ENCODE assay signal across 27 cellular contexts in genomic region chr4:169377367-169377766, GRCh38.
"Had no signal": no experiment of that assay in that cellular context is flagged by ENCODE, and none has a peak within 500 bp of the region (broad histone marks: within the 10 kb centered on the region; RNA-seq: fewer than 3 reads in every experiment).

No MANE protein-coding gene starts in this region.

- H3K27me3 ChIP-seq: body of pancreas, heart left ventricle had no signal

- H3K4me3 ChIP-seq: body of pancreas, heart left ventricle had no signal

- H3K36me3 ChIP-seq: heart left ventricle had no signal

- FAIRE-seq: colon, frontal cortex had no signal

- ATAC-seq: activated CD4-positive, alpha-beta T cell treated with anti-CD3 and anti-CD28 coated beads for 36 hours; activated CD8-positive, alpha-beta memory T cell treated with anti-CD3 and anti-CD28 coated beads, Interleukin-2, amount 10 ng/mL, durations not matched to agents 7 days and 5 days; activated CD8-positive, alpha-beta T cell treated with anti-CD3 and anti-CD28 coated beads, Interleukin-2, amount 10 ng/mL, durations not matched to agents 7 days and 5 days; activated naive CD4-positive, alpha-beta T cell treated with anti-CD3 and anti-CD28 coated beads, Interleukin-2, amount 50 U/mL, for 72 hours; body of pancreas; esophagus mucosa; heart left ventricle had no signal

- H3K4me1 ChIP-seq: body of pancreas, heart left ventricle had no signal

- DNase-seq: activated CD4-positive, alpha-beta memory T cell treated with anti-CD3 and anti-CD28 coated beads for 36 hours; activated CD4-positive, alpha-beta T cell treated with anti-CD3 and anti-CD28 coated beads for 36 hours; activated CD4-positive, alpha-beta T cell treated with anti-CD3 and anti-CD28 coated beads, Interleukin-2, amount 10 ng/mL, durations not matched to agents 24 days and 14 days; activated CD4-positive, CD25-positive, alpha-beta regulatory T cell; activated CD4-positive, CD25-positive, alpha-beta regulatory T cell treated with anti-CD3 and anti-CD28 coated beads, Interleukin-2, amount 50 U/mL, for 72 hours; activated CD8-positive, alpha-beta memory T cell treated with anti-CD3 and anti-CD28 coated beads, Interleukin-2, amount 10 ng/mL, durations not matched to agents 7 days and 5 days; activated CD8-positive, alpha-beta memory T cell treated with anti-CD3 and anti-CD28 coated beads, Interleukin-2, amount 50 U/mL, for 4 hours; activated CD8-positive, alpha-beta T cell treated with anti-CD3 and anti-CD28 coated beads, Interleukin-2, amount 10 ng/mL, durations not matched to agents 7 days and 5 days; activated effector memory CD4-positive, alpha-beta T cell treated with anti-CD3 and anti-CD28 coated beads, Interleukin-2, amount 50 U/mL, for 16 hours; activated naive CD4-positive, alpha-beta T cell treated with anti-CD3 and anti-CD28 coated beads for 36 hours; activated naive CD8-positive, alpha-beta T cell treated with anti-CD3 and anti-CD28 coated beads, Interleukin-2, amount 10 ng/mL, durations not matched to agents 7 days and 5 days; activated T-cell treated with anti-CD3 and anti-CD28 coated beads, Interleukin-2, amount 50 U/mL, for 1 hour; activated T-cell treated with anti-CD3 and anti-CD28 coated beads, Interleukin-2, amount 50 U/mL, for 48 hours; amygdala; aorta; body of pancreas; caudate nucleus; cortex of kidney; dermis blood vessel endothelial cell; effector CD4-positive, alpha-beta T cell; foreskin fibroblast; heart left ventricle; T-helper 2 cell had no signal

- H3K27ac ChIP-seq: body of pancreas, heart left ventricle had no signal
